ENCODE assay signal across 11 cellular contexts in the genomic region with DNA sequence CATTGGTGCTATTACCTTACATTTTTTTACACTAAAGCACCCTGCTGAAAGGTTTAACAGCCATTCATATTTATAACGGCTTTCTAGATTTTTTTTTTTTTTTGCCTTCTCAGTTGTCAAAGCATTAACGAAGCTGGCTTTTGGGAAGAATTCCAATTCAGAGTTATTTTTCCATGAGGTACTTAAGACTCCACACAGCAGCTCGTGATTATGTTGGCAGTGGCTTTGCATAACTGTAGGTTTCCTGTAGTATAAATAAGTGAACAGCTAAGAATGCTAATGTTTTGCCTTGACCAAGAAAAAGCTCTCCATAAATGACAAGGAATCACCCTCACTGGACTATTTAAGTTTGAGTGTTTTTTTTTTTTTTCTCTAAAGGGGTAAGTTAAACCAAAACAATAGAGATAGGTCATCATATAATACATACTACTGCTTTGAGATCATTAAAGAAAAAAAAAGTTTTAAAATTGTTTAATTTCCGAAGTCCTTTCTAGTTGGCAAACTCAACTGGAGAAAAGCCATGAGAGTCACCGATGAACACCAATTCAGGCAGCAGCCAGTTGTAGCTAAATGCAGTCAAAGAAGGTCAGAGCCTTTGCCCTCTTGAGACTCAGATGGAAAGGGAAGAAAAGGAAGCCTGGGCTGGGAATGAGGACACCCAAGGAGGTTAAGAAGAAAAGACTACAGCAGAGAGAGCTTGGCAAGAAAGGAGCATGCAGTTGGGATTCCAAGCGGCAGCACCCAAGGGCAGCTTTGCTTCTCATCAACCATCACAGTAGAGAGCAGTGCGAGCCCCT.
A peak's percentile ranks its signal among the peaks of the same experiment; 100 is the strongest.
DNase-seq lines count a peak whose midpoint lies in the region; ATAC-seq and TF ChIP-seq lines count a peak whose summit lies in the region.
"Had no signal": no experiment of that assay in that cellular context is flagged by ENCODE, and none has a peak within 500 bp of the region (broad histone marks: within the 10 kb centered on the region; RNA-seq: fewer than 3 reads in every experiment).

No MANE protein-coding gene starts in this region.

- ATAC-seq in gastroesophageal sphincter (peak; percentile 94), HG03571 (IDR thresholded peaks at IDR 0.05; ENCODE audit: unreplicated experiment) (no peak), HG02798 (IDR thresholded peaks at IDR 0.05; ENCODE audit: poor library complexity, unreplicated experiment) (no peak)
- ATAC-seq: stimulated activated naive B cell treated with anti-CD40 and anti-IgM and Interleukin-4, amounts not matched to agents 10 μg/mL and 1 μg/mL and 100 μg/mL, for 72 hours had no signal

- no peak overlapping the region for H3K4me3 ChIP-seq in gastroesophageal sphincter
- H3K4me3 ChIP-seq in retinal pigment epithelial cell (ENCODE audit: low read length), result no peak overlapping the region

- peaks cover 0 to 27% (median 12%) of the 10 kb centered on the region in 3 donors for H3K4me1 ChIP-seq in gastroesophageal sphincter
- H3K4me1 ChIP-seq: Caco-2 had no signal

- H3K36me3 ChIP-seq in gastroesophageal sphincter, result no peaks in the 10 kb centered on the region

- no peak for TF ChIP-seq POLR2A in gastroesophageal sphincter (IDR thresholded peaks at IDR 0.05)

- H3K27me3 ChIP-seq in gastroesophageal sphincter, result no peaks in the 10 kb centered on the region

- H3K27ac ChIP-seq in VCaP (peak overlapping the region; percentile 13), gastroesophageal sphincter (peak overlapping the region; percentile 77 to 90 (median 79))
- H3K27ac ChIP-seq: epithelial cell of prostate had no signal

- no peaks in the 10 kb centered on the region for H3K9me3 ChIP-seq in gastroesophageal sphincter
- H3K9me3 ChIP-seq: Caco-2 had no signal

- no peak for TF ChIP-seq CTCF in VCaP (conservative IDR thresholded peaks at IDR 0.05)
- TF ChIP-seq CTCF in gastroesophageal sphincter (IDR thresholded peaks at IDR 0.05), result no peak
- no peak for TF ChIP-seq CTCF in retinal pigment epithelial cell (conservative IDR thresholded peaks at IDR 0.05; ENCODE audit: low read depth, low read length)

- peak; percentile 20 for TF ChIP-seq EP300 in gastroesophageal sphincter (IDR thresholded peaks at IDR 0.05)

- WGBS in gastroesophageal sphincter (ENCODE audit: low coverage in 1 of 2), 2 donors, result 14 to 19% methylated on average over 6 to 7 of the region's 7 CpGs

- DNase-seq in EH (ENCODE audit: low read depth), result peak; percentile 99
- DNase-seq in retinal pigment epithelial cell (ENCODE audit: low read depth), result peak; percentile 100
- no peak for DNase-seq in anterior cingulate cortex (lab: John Stamatoyannopoulos, UW)
- no peak for DNase-seq in stimulated activated CD4-positive, alpha-beta T cell treated with anti-CD3 and anti-CD28 coated beads, Interleukin-12 subunit alpha, Interleukin-12 subunit beta, amount 100 ng/mL, for 4 hours
- DNase-seq: Caco-2; stimulated activated naive B cell treated with anti-CD40 and anti-IgM and Interleukin-4, amounts not matched to agents 10 μg/mL and 1 μg/mL and 100 μg/mL, for 72 hours had no signal

Comparison
In these comparisons a context has a peak if more than half of its experiments do, and no peak if none do; other contexts are left out.
1. DNase-seq: peak in EH (single experiment) and retinal pigment epithelial cell (single experiment); none in anterior cingulate cortex (0 of 58) and stimulated activated CD4-positive, alpha-beta T cell treated with anti-CD3 and anti-CD28 coated beads, Interleukin-12 subunit alpha, Interleukin-12 subunit beta, amount 100 ng/mL, for 4 hours (single experiment).